In the genomic region with DNA sequence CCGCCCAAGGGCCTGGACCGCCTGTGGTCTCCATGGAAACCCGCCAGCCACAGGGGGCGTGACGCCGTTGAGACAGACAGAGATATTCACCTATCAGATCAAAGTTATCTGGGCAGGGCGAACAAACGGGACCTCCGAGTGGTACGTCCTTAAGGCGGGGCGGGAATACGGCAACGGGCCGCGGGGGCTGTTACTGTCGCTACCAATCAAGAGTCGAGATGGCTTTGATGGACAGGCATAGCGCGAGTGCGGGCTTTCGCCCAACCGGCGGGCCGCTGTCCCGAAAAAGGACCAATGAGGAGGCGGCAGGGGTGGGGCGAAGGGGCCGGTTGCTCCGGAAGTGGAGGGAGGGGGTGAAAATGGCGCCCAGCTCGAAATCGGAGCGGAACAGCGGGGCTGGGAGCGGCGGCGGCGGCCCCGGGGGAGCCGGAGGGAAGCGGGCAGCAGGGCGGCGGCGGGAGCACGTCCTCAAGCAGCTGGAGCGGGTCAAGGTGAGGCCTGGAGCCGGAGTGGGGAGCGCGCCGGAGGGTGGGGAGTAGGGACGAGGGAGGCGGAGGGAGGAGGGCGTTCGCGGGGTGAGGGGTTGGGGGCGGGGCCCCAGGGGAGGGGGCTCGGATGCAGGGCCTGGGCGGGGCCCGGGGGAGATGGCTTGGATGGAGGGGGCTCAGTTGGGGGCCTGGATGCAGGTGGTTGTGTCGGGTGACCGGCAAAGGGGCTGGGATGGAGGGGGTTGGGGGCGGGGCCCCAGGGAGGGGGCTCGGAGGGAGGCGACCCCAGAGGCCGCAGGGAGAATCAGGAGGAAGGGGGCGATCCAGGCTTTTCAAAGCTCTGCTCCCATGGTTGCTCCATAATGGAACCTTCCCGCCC, we compare ENCODE assay signal across 1 cellular context.
TF ChIP-seq lines count a peak whose summit lies in the region.

A gene with protein sequence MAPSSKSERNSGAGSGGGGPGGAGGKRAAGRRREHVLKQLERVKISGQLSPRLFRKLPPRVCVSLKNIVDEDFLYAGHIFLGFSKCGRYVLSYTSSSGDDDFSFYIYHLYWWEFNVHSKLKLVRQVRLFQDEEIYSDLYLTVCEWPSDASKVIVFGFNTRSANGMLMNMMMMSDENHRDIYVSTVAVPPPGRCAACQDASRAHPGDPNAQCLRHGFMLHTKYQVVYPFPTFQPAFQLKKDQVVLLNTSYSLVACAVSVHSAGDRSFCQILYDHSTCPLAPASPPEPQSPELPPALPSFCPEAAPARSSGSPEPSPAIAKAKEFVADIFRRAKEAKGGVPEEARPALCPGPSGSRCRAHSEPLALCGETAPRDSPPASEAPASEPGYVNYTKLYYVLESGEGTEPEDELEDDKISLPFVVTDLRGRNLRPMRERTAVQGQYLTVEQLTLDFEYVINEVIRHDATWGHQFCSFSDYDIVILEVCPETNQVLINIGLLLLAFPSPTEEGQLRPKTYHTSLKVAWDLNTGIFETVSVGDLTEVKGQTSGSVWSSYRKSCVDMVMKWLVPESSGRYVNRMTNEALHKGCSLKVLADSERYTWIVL (plus strand): TSS at position 356 of the 867 bp plus-strand sequence. CDS start 4 bp downstream, at position 360.

TF ChIP-seq in GM12878, 131 proteins besides CTCF, POLR2A, EP300 and RAD21 (continued from another document and continues in another):
- TF ChIP-seq, protein P1, sequence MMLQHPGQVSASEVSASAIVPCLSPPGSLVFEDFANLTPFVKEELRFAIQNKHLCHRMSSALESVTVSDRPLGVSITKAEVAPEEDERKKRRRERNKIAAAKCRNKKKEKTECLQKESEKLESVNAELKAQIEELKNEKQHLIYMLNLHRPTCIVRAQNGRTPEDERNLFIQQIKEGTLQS (IDR thresholded peaks at IDR 0.05; ENCODE audit: borderline replicate concordance, extremely low read depth, low read depth, low read length), result no peak
- TF ChIP-seq PAX5 (IDR thresholded peaks at IDR 0.05; ENCODE audit: borderline replicate concordance, low read depth, low read length) (0 out of 2 replicates have a peak, but pooled peaks have one; percentile 8), CREB1 (IDR thresholded peaks at IDR 0.05; ENCODE audit: low read depth) (peak; percentile 90), ZNF24 (IDR thresholded peaks at IDR 0.05) (no peak), CBX5 (IDR thresholded peaks at IDR 0.05; ENCODE audit: low read depth) (no peak), MYB (IDR thresholded peaks at IDR 0.05; ENCODE audit: borderline replicate concordance, low read depth, low read length) (0 out of 2 replicates have a peak, but pooled peaks have one; percentile 18), SREBF1 (IDR thresholded peaks at IDR 0.05; ENCODE audit: low read length) (no peak), RBBP5 (conservative IDR thresholded peaks at IDR 0.05) (no peak), SMAD1 (IDR thresholded peaks at IDR 0.05; ENCODE audit: low read depth, partially characterized antibody) (no peak), NFYA (IDR thresholded peaks at IDR 0.05; ENCODE audit: borderline replicate concordance, low read depth, low read length) (peak; percentile 54; the same call in 1 of the 2 replicates), MTA3 (IDR thresholded peaks at IDR 0.05; ENCODE audit: borderline replicate concordance, low read length) (no peak), NFIC (IDR thresholded peaks at IDR 0.05; ENCODE audit: low read depth, low read length) (no peak), PML (IDR thresholded peaks at IDR 0.05; ENCODE audit: low read length) (no peak), NRF1 (conservative IDR thresholded peaks at IDR 0.05; ENCODE audit: low read depth, low read length) (no peak), ZSCAN29 (IDR thresholded peaks at IDR 0.05) (no peak), SPI1 (IDR thresholded peaks at IDR 0.05; ENCODE audit: borderline replicate concordance, insufficient read depth, low read depth, low read length) (peak; percentile 2; the same call in 1 of the 2 replicates), NR2C2 (IDR thresholded peaks at IDR 0.05; ENCODE audit: borderline replicate concordance, control insufficient read depth, insufficient read length, low read depth) (no peak), KDM1A (IDR thresholded peaks at IDR 0.05; ENCODE audit: borderline replicate concordance) (no peak), RUNX3 (IDR thresholded peaks at IDR 0.05; ENCODE audit: low read length) (peak; percentile 55)
- TF ChIP-seq, protein P2, sequence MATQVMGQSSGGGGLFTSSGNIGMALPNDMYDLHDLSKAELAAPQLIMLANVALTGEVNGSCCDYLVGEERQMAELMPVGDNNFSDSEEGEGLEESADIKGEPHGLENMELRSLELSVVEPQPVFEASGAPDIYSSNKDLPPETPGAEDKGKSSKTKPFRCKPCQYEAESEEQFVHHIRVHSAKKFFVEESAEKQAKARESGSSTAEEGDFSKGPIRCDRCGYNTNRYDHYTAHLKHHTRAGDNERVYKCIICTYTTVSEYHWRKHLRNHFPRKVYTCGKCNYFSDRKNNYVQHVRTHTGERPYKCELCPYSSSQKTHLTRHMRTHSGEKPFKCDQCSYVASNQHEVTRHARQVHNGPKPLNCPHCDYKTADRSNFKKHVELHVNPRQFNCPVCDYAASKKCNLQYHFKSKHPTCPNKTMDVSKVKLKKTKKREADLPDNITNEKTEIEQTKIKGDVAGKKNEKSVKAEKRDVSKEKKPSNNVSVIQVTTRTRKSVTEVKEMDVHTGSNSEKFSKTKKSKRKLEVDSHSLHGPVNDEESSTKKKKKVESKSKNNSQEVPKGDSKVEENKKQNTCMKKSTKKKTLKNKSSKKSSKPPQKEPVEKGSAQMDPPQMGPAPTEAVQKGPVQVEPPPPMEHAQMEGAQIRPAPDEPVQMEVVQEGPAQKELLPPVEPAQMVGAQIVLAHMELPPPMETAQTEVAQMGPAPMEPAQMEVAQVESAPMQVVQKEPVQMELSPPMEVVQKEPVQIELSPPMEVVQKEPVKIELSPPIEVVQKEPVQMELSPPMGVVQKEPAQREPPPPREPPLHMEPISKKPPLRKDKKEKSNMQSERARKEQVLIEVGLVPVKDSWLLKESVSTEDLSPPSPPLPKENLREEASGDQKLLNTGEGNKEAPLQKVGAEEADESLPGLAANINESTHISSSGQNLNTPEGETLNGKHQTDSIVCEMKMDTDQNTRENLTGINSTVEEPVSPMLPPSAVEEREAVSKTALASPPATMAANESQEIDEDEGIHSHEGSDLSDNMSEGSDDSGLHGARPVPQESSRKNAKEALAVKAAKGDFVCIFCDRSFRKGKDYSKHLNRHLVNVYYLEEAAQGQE (IDR thresholded peaks at IDR 0.05; ENCODE audit: low read depth, low read length), result no peak
- TF ChIP-seq, protein P3, sequence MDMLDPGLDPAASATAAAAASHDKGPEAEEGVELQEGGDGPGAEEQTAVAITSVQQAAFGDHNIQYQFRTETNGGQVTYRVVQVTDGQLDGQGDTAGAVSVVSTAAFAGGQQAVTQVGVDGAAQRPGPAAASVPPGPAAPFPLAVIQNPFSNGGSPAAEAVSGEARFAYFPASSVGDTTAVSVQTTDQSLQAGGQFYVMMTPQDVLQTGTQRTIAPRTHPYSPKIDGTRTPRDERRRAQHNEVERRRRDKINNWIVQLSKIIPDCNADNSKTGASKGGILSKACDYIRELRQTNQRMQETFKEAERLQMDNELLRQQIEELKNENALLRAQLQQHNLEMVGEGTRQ (IDR thresholded peaks at IDR 0.05; ENCODE audit: borderline replicate concordance, low read depth, low read length), result no peak
- TF ChIP-seq, protein P4, sequence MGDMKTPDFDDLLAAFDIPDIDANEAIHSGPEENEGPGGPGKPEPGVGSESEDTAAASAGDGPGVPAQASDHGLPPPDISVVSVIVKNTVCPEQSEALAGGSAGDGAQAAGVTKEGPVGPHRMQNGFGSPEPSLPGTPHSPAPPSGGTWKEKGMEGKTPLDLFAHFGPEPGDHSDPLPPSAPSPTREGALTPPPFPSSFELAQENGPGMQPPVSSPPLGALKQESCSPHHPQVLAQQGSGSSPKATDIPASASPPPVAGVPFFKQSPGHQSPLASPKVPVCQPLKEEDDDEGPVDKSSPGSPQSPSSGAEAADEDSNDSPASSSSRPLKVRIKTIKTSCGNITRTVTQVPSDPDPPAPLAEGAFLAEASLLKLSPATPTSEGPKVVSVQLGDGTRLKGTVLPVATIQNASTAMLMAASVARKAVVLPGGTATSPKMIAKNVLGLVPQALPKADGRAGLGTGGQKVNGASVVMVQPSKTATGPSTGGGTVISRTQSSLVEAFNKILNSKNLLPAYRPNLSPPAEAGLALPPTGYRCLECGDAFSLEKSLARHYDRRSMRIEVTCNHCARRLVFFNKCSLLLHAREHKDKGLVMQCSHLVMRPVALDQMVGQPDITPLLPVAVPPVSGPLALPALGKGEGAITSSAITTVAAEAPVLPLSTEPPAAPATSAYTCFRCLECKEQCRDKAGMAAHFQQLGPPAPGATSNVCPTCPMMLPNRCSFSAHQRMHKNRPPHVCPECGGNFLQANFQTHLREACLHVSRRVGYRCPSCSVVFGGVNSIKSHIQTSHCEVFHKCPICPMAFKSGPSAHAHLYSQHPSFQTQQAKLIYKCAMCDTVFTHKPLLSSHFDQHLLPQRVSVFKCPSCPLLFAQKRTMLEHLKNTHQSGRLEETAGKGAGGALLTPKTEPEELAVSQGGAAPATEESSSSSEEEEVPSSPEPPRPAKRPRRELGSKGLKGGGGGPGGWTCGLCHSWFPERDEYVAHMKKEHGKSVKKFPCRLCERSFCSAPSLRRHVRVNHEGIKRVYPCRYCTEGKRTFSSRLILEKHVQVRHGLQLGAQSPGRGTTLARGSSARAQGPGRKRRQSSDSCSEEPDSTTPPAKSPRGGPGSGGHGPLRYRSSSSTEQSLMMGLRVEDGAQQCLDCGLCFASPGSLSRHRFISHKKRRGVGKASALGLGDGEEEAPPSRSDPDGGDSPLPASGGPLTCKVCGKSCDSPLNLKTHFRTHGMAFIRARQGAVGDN (IDR thresholded peaks at IDR 0.05), result no peak
- TF ChIP-seq, protein P5, sequence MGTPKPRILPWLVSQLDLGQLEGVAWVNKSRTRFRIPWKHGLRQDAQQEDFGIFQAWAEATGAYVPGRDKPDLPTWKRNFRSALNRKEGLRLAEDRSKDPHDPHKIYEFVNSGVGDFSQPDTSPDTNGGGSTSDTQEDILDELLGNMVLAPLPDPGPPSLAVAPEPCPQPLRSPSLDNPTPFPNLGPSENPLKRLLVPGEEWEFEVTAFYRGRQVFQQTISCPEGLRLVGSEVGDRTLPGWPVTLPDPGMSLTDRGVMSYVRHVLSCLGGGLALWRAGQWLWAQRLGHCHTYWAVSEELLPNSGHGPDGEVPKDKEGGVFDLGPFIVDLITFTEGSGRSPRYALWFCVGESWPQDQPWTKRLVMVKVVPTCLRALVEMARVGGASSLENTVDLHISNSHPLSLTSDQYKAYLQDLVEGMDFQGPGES (IDR thresholded peaks at IDR 0.05), result peak; percentile 98
- TF ChIP-seq, protein P6, sequence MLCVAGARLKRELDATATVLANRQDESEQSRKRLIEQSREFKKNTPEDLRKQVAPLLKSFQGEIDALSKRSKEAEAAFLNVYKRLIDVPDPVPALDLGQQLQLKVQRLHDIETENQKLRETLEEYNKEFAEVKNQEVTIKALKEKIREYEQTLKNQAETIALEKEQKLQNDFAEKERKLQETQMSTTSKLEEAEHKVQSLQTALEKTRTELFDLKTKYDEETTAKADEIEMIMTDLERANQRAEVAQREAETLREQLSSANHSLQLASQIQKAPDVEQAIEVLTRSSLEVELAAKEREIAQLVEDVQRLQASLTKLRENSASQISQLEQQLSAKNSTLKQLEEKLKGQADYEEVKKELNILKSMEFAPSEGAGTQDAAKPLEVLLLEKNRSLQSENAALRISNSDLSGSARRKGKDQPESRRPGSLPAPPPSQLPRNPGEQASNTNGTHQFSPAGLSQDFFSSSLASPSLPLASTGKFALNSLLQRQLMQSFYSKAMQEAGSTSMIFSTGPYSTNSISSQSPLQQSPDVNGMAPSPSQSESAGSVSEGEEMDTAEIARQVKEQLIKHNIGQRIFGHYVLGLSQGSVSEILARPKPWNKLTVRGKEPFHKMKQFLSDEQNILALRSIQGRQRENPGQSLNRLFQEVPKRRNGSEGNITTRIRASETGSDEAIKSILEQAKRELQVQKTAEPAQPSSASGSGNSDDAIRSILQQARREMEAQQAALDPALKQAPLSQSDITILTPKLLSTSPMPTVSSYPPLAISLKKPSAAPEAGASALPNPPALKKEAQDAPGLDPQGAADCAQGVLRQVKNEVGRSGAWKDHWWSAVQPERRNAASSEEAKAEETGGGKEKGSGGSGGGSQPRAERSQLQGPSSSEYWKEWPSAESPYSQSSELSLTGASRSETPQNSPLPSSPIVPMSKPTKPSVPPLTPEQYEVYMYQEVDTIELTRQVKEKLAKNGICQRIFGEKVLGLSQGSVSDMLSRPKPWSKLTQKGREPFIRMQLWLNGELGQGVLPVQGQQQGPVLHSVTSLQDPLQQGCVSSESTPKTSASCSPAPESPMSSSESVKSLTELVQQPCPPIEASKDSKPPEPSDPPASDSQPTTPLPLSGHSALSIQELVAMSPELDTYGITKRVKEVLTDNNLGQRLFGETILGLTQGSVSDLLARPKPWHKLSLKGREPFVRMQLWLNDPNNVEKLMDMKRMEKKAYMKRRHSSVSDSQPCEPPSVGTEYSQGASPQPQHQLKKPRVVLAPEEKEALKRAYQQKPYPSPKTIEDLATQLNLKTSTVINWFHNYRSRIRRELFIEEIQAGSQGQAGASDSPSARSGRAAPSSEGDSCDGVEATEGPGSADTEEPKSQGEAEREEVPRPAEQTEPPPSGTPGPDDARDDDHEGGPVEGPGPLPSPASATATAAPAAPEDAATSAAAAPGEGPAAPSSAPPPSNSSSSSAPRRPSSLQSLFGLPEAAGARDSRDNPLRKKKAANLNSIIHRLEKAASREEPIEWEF (IDR thresholded peaks at IDR 0.05; ENCODE audit: insufficient replicate concordance, low read depth, low read length), result no peak
- TF ChIP-seq, protein P7, sequence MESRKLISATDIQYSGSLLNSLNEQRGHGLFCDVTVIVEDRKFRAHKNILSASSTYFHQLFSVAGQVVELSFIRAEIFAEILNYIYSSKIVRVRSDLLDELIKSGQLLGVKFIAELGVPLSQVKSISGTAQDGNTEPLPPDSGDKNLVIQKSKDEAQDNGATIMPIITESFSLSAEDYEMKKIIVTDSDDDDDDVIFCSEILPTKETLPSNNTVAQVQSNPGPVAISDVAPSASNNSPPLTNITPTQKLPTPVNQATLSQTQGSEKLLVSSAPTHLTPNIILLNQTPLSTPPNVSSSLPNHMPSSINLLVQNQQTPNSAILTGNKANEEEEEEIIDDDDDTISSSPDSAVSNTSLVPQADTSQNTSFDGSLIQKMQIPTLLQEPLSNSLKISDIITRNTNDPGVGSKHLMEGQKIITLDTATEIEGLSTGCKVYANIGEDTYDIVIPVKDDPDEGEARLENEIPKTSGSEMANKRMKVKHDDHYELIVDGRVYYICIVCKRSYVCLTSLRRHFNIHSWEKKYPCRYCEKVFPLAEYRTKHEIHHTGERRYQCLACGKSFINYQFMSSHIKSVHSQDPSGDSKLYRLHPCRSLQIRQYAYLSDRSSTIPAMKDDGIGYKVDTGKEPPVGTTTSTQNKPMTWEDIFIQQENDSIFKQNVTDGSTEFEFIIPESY (IDR thresholded peaks at IDR 0.05), result no peak; the same call in 1 of the 2 replicates
- TF ChIP-seq, protein P8, sequence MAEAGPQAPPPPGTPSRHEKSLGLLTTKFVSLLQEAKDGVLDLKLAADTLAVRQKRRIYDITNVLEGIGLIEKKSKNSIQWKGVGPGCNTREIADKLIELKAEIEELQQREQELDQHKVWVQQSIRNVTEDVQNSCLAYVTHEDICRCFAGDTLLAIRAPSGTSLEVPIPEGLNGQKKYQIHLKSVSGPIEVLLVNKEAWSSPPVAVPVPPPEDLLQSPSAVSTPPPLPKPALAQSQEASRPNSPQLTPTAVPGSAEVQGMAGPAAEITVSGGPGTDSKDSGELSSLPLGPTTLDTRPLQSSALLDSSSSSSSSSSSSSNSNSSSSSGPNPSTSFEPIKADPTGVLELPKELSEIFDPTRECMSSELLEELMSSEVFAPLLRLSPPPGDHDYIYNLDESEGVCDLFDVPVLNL (IDR thresholded peaks at IDR 0.05; ENCODE audit: low read depth, low read length), result peak; percentile 62
